ENCODE assay signal across 8 cellular contexts in the genomic region with DNA sequence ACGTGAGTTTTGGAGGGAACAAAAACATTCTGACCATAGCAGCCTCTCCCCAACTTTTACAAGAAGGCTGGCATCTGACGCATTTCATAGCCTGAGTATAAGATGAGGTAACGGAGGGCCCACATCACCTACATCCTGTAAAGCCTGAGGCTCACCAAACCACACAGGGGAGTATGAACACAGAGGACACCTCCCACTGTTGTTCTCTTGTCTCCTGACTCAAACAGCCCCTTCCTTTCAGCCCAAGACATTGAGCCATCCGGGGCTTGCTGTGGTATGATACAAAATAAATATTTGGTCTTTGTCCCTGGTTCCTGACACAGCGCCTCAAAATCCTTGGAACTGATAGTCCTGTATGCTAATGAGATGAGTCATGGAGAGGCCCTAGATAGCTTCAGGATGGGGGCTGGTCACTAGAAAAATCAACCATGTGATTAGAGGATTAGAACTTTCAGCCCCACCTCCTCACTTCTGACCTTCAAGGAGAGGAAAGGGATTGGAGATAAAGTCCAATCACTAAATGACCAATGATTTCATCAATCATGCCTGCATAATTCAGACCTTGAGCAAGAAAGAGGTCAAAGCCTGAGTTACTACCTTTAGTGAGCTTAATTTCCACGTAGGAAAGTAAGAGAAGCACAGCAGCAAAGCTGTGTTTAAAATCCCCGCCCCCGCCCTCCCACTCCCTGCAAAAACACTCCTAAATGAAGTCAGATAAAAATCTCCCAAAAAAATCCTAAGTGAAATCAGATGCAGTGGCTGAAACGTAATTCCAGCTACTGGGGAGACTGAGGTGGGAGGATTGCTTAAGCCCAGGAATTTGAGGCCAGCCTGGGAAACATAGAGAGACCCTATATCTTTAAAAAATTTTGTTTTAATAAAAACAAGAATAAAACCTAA.
DNase-seq lines count a peak whose midpoint lies in the region; ATAC-seq, FAIRE-seq and TF ChIP-seq lines count a peak whose summit lies in the region.

No MANE protein-coding gene starts in this region.

- TF ChIP-seq POLR2A in esophagus muscularis mucosa (IDR thresholded peaks at IDR 0.05; ENCODE audit: low read depth) = no peak

- peak overlapping the region; percentile 52 for H2AFZ ChIP-seq in keratinocyte (ENCODE audit: control insufficient read depth, low read length)

- intact Hi-C loops in upper lobe of right lung (cut with DNase I) (no loop called here), esophagus muscularis mucosa (cut with DNase I) (no loop called here)

- ATAC-seq in upper lobe of right lung (peak; percentile 15), GM19455 (IDR thresholded peaks at IDR 0.05; ENCODE audit: unreplicated experiment) (no peak)

- peak; percentile 90 for FAIRE-seq in keratinocyte (lab: Jason Lieb, UNC)

- peak overlapping the region; percentile 29 for H3K4me2 ChIP-seq in keratinocyte (ENCODE audit: control insufficient read depth, extremely low read depth, insufficient read depth, low read depth, low read length)

- H3K36me3 ChIP-seq in keratinocyte (ENCODE audit: control insufficient read depth in 2 of 2, extremely low read depth in 1 of 2, insufficient read depth in 2 of 2, low read length in 2 of 2) (no peaks in the 10 kb centered on the region), upper lobe of right lung (no peaks in the 10 kb centered on the region), esophagus muscularis mucosa (no peaks in the 10 kb centered on the region)

- WGBS in esophagus muscularis mucosa = 73% methylated on average over 9 of the region's 9 CpGs

- H3K9me3 ChIP-seq in keratinocyte (ENCODE audit: control insufficient read depth, low read depth, low read length) (no peaks in the 10 kb centered on the region), upper lobe of right lung (no peaks in the 10 kb centered on the region), esophagus muscularis mucosa (no peaks in the 10 kb centered on the region)

- dilution Hi-C loops in keratinocyte (cut with MboI; ENCODE audit: extremely low pct_ligation_motif_present, low sequenced_read_pairs) = no loop called here

- peaks cover 27% of the 10 kb centered on the region for H3K4me1 ChIP-seq in keratinocyte (ENCODE audit: control insufficient read depth, extremely low read depth, insufficient read depth, low read length)
- peaks cover 2% of the 10 kb centered on the region for H3K4me1 ChIP-seq in upper lobe of right lung
- peaks cover 0 to 6% (median 3%) of the 10 kb centered on the region in 4 donors for H3K4me1 ChIP-seq in esophagus muscularis mucosa

- TF ChIP-seq CTCF in keratinocyte (optimal IDR thresholded peaks at IDR 0.05 in 1 of 3, IDR thresholded peaks at IDR 0.05 in 1 of 3, conservative IDR thresholded peaks at IDR 0.05 in 1 of 3; ENCODE audit: extremely low read depth in 1 of 3, insufficient read depth in 2 of 3, low read length in 3 of 3) (no peak), upper lobe of right lung (IDR thresholded peaks at IDR 0.05) (no peak), esophagus muscularis mucosa (IDR thresholded peaks at IDR 0.05) (no peak)

- H4K20me1 ChIP-seq in keratinocyte (ENCODE audit: control insufficient read depth, extremely low read depth, insufficient read depth, low read length) = no peaks in the 10 kb centered on the region

- TF ChIP-seq EP300 in esophagus muscularis mucosa (IDR thresholded peaks at IDR 0.05) = no peak

- H3K9me1 ChIP-seq in keratinocyte (ENCODE audit: control insufficient read depth, extremely low read depth, insufficient read depth, low read length) = no peaks in the 10 kb centered on the region

- peak overlapping the region; percentile 84 for H3K27ac ChIP-seq in keratinocyte (ENCODE audit: control insufficient read depth, insufficient read depth, low read length)
- no peak overlapping the region for H3K27ac ChIP-seq in upper lobe of right lung
- no peak overlapping the region for H3K27ac ChIP-seq in esophagus muscularis mucosa (replicated peaks in 1 of 4)

- no peaks in the 10 kb centered on the region for H3K79me2 ChIP-seq in keratinocyte (ENCODE audit: control insufficient read depth, insufficient read depth, low read length)

- DNase-seq in stimulated activated CD4-positive, alpha-beta T cell treated with anti-CD3 and anti-CD28 coated beads, Interleukin-15, amount 100 ng/mL, for 24 hours = peak; percentile 60
- no peak for DNase-seq in stimulated activated CD4-positive, alpha-beta T cell treated with anti-CD3 and anti-CD28 coated beads, Interleukin-4, amount 100 ng/mL, for 4 hours
- peak; percentile 57 to 68 for DNase-seq in activated T-cell treated with anti-CD3 and anti-CD28 coated beads, Interleukin-2, amount 50 U/mL, for 48 hours
- DNase-seq in keratinocyte (ENCODE audit: low read depth, low spot score) = peak; percentile 93
- no peak for DNase-seq in upper lobe of right lung
- no peak for DNase-seq in NCI-H2196 (lab: John Stamatoyannopoulos, UW; ENCODE audit: unreplicated experiment)
- DNase-seq in esophagus muscularis mucosa (ENCODE audit: extremely low spot score) = no peak

- H3K27me3 ChIP-seq in keratinocyte (ENCODE audit: control insufficient read depth, extremely low read depth, insufficient read depth, low read length) (no peaks in the 10 kb centered on the region), upper lobe of right lung (no peaks in the 10 kb centered on the region), esophagus muscularis mucosa (no peaks in the 10 kb centered on the region)

- H3K4me3 ChIP-seq in keratinocyte (ENCODE audit: control insufficient read depth in 2 of 3, extremely low read depth in 1 of 3, insufficient read depth in 2 of 3, low read depth in 1 of 3, low read length in 3 of 3) = no peak overlapping the region
- no peak overlapping the region for H3K4me3 ChIP-seq in upper lobe of right lung
- no peak overlapping the region for H3K4me3 ChIP-seq in esophagus muscularis mucosa

- peak overlapping the region; percentile 66 for H3K9ac ChIP-seq in keratinocyte (ENCODE audit: control insufficient read depth, extremely low read depth, insufficient read depth, low read length)

Comparison
In these comparisons a context has a peak if more than half of its experiments do, and no peak if none do; other contexts are left out.
1. DNase-seq: peak in stimulated activated CD4-positive, alpha-beta T cell treated with anti-CD3 and anti-CD28 coated beads, Interleukin-15, amount 100 ng/mL, for 24 hours (single experiment), activated T-cell treated with anti-CD3 and anti-CD28 coated beads, Interleukin-2, amount 50 U/mL, for 48 hours (2 of 2) and keratinocyte (single experiment); none in stimulated activated CD4-positive, alpha-beta T cell treated with anti-CD3 and anti-CD28 coated beads, Interleukin-4, amount 100 ng/mL, for 4 hours (0 of 2), upper lobe of right lung (single experiment), NCI-H2196 (single experiment) and esophagus muscularis mucosa (single experiment).